In the genomic region with DNA sequence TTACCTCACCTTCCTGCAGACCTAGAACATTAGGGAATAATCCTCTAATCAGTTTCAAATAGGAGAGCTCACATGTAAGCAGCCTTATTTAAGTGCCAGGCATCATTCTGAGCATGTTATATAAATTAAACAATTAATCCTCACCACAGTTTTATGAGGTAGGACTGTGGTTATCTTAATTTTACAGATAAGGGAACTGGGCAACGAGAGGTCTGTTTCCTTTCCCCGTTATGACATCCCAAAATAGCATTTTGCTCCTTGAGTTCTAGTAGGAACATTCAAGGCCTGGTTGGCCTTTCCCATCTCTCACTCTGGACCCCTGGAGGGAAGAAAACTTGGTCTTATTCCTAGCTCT, we compare ENCODE assay signal across 12 cellular contexts. TPM values are rescaled to one million over a fixed set of nuclear protein-coding genes. Genes with fewer than 3 reads are reported as not detected.
DNase-seq lines count a peak whose midpoint lies in the region; ATAC-seq and TF ChIP-seq lines count a peak whose summit lies in the region.
"Had no signal": no experiment of that assay in that cellular context is flagged by ENCODE, and none has a peak within 500 bp of the region (broad histone marks: within the 10 kb centered on the region; RNA-seq: fewer than 3 reads in every experiment).

No MANE protein-coding gene starts in this region.

- no peaks in the 10 kb centered on the region for H3K27me3 Mint-ChIP-seq in activated CD4-positive, alpha-beta T cell treated with anti-CD3 and anti-CD28 coated beads for 36 hours
- H3K27me3 Mint-ChIP-seq in activated B cell treated with CpG ODN at 0.5 μM for 24 hours = no peaks in the 10 kb centered on the region

- POLR2A ChIA-PET in activated CD4-positive, alpha-beta T cell treated with anti-CD3 and anti-CD28 coated beads for 36 hours (lab: Charles Lee) = no interaction called here
- POLR2A ChIA-PET in activated B cell treated with CpG ODN at 0.5 μM for 24 hours (lab: Charles Lee) = no interaction called here

- H3K36me3 Mint-ChIP-seq in activated CD4-positive, alpha-beta T cell treated with anti-CD3 and anti-CD28 coated beads for 36 hours (ENCODE audit: low read depth) = no peaks in the 10 kb centered on the region
- no peaks in the 10 kb centered on the region for H3K36me3 Mint-ChIP-seq in activated B cell treated with CpG ODN at 0.5 μM for 24 hours (ENCODE audit: low read depth)

- H2AK5ac ChIP-seq in mesendoderm (ENCODE audit: low read length) = no peak overlapping the region

- H4K8ac ChIP-seq in mesendoderm (ENCODE audit: low read depth, low read length) = no peak overlapping the region

- intact Hi-C loops in activated CD4-positive, alpha-beta T cell treated with anti-CD3 and anti-CD28 coated beads for 36 hours (cut with DNase I, micrococcal nuclease) = loop anchor here (1.0 to 5.0 kb wide), 7 partner anchors 66 to 1098 kb away; partner anchors contain the start of genes HACD4 (in 2 of the 2) and MLLT3 (in 1 of the 2)
- intact Hi-C loops in activated B cell treated with CpG ODN at 0.5 μM for 24 hours (cut with micrococcal nuclease) = loop anchor here (2.0 to 5.0 kb wide), 2 partner anchors 66 to 475 kb away; partner anchors contain the start of genes HACD4 and MLLT3
- intact Hi-C loops in left ventricle myocardium inferior (cut with micrococcal nuclease) = no loop called here
- intact Hi-C loops in stomach (cut with DNase I; ENCODE audit: low total_unique reads) = no loop called here

- no peak overlapping the region for H3K23ac ChIP-seq in mesendoderm (ENCODE audit: low read length)

- H3K9ac ChIP-seq in mesendoderm (ENCODE audit: low read length) = no peak overlapping the region

- H3K4me2 ChIP-seq in mesendoderm (ENCODE audit: low read length) = no peak overlapping the region

- H3K27me3 ChIP-seq in left ventricle myocardium inferior (ENCODE audit: low read depth) (no peaks in the 10 kb centered on the region), stomach (no peaks in the 10 kb centered on the region), mesendoderm (ENCODE audit: insufficient read depth, low read length, poor library complexity) (no peaks in the 10 kb centered on the region)
- H3K27me3 ChIP-seq: SJSA1 had no signal

- H3K27ac ChIP-seq in left ventricle myocardium inferior (replicated peaks) = peak overlapping the region; percentile 74
- H3K27ac ChIP-seq in stomach = peak overlapping the region in 3 of 5 donors; percentile 34 to 71 (median 38)
- no peak overlapping the region for H3K27ac ChIP-seq in mesendoderm (ENCODE audit: low read depth, low read length)
- H3K27ac ChIP-seq: SJSA1 had no signal

- DNase-seq in activated CD4-positive, alpha-beta T cell treated with anti-CD3 and anti-CD28 coated beads for 36 hours = no peak
- DNase-seq in activated CD4-positive, alpha-beta T cell treated with anti-CD3 and anti-CD28 coated beads, Interleukin-2, amount 50 U/mL, for 4 hours = no peak
- DNase-seq in activated B cell treated with CpG ODN at 0.5 μM for 24 hours (no peak), left ventricle myocardium inferior (no peak), stomach (no peak), kidney glomerular epithelial cell (lab: John Stamatoyannopoulos, UW) (no peak), mesendoderm (no peak)
- DNase-seq: ACHN had no signal

- peak overlapping the region; percentile 87 for H3K27ac Mint-ChIP-seq in activated CD4-positive, alpha-beta T cell treated with anti-CD3 and anti-CD28 coated beads for 36 hours
- peak overlapping the region; percentile 42 for H3K27ac Mint-ChIP-seq in activated B cell treated with CpG ODN at 0.5 μM for 24 hours

- no peak for ATAC-seq in activated CD4-positive, alpha-beta T cell treated with anti-CD3 and anti-CD28 coated beads for 36 hours
- ATAC-seq in activated B cell treated with CpG ODN at 0.5 μM for 24 hours (ENCODE audit: low read depth) (no peak), HG03565 (IDR thresholded peaks at IDR 0.05; ENCODE audit: unreplicated experiment) (no peak)

- H2BK120ac ChIP-seq in mesendoderm (ENCODE audit: low read depth, low read length) = no peak overlapping the region

- no peaks in the 10 kb centered on the region for H3K79me2 ChIP-seq in mesendoderm (ENCODE audit: control insufficient read depth, insufficient read depth, low read length)

- WGBS in stomach, 5 donors = 18 to 35% (median 22%) methylated on average over 2 of the region's 2 CpGs
- no CpG with 5 or more reads among the region's 2 CpGs for WGBS in mesendoderm (ENCODE audit: extremely low coverage, insufficient coverage, low lambda C conversion rate)

- H3K4me1 ChIP-seq in left ventricle myocardium inferior = peaks cover 18% of the 10 kb centered on the region
- peaks cover 4 to 18% (median 13%) of the 10 kb centered on the region in 4 donors for H3K4me1 ChIP-seq in stomach
- no peaks in the 10 kb centered on the region for H3K4me1 ChIP-seq in mesendoderm (ENCODE audit: control insufficient read depth, low read depth, low read length)

- H3K9me3 ChIP-seq in left ventricle myocardium inferior (replicated peaks) (no peaks in the 10 kb centered on the region), stomach (no peaks in the 10 kb centered on the region)
- H3K9me3 ChIP-seq: SJSA1 had no signal

- H3K18ac ChIP-seq in mesendoderm (ENCODE audit: low read length) = no peak overlapping the region

- no peak for TF ChIP-seq EP300 in stomach (IDR thresholded peaks at IDR 0.05)

- no peak overlapping the region for H3K4ac ChIP-seq in mesendoderm (ENCODE audit: low read depth, low read length)

- H3K4me3 ChIP-seq in left ventricle myocardium inferior = peak overlapping the region; percentile 56
- H3K4me3 ChIP-seq in stomach = peak overlapping the region in 1 of 4 donors; percentile 23
- no peak overlapping the region for H3K4me3 ChIP-seq in mesendoderm (ENCODE audit: low read length)
- H3K4me3 ChIP-seq: SJSA1 had no signal

- no peak for TF ChIP-seq CTCF in activated B cell treated with CpG ODN at 0.5 μM for 24 hours (IDR thresholded peaks at IDR 0.05)
- no peak for TF ChIP-seq CTCF in left ventricle myocardium inferior (IDR thresholded peaks at IDR 0.05; ENCODE audit: borderline replicate concordance)
- no peak for TF ChIP-seq CTCF in stomach (IDR thresholded peaks at IDR 0.05)

- no peak overlapping the region for H2BK15ac ChIP-seq in mesendoderm (replicated peaks; ENCODE audit: low read depth)

- CTCF ChIA-PET in activated CD4-positive, alpha-beta T cell treated with anti-CD3 and anti-CD28 coated beads for 36 hours (lab: Charles Lee) = interaction anchor here (1.1 to 1.9 kb wide), 5 partner anchors 8 to 472 kb away, joined by 3 to 13 read pairs (median 5); partner anchors contain the start of gene IFNB1
- CTCF ChIA-PET in activated B cell treated with CpG ODN at 0.5 μM for 24 hours (lab: Charles Lee) = interaction anchor here (1.5 kb wide), 1 partner anchor 14 kb away, joined by 9 read pairs; no protein-coding TSS in a partner anchor

- peaks cover 28% of the 10 kb centered on the region for H3K4me1 Mint-ChIP-seq in activated CD4-positive, alpha-beta T cell treated with anti-CD3 and anti-CD28 coated beads for 36 hours
- H3K4me1 Mint-ChIP-seq in activated B cell treated with CpG ODN at 0.5 μM for 24 hours = peaks cover 31% of the 10 kb centered on the region

- H3K36me3 ChIP-seq in left ventricle myocardium inferior = no peaks in the 10 kb centered on the region
- H3K36me3 ChIP-seq in stomach = no peaks in the 10 kb centered on the region
- no peaks in the 10 kb centered on the region for H3K36me3 ChIP-seq in mesendoderm (ENCODE audit: control insufficient read depth, insufficient read depth, low read length)
- H3K36me3 ChIP-seq: SJSA1 had no signal

- no peak overlapping the region for H3K56ac ChIP-seq in mesendoderm (ENCODE audit: low read length)

- no peak for TF ChIP-seq POLR2A in stomach (IDR thresholded peaks at IDR 0.05)

- H4K5ac ChIP-seq in mesendoderm (ENCODE audit: low read length) = no peak overlapping the region

- H3K9me3 Mint-ChIP-seq in activated CD4-positive, alpha-beta T cell treated with anti-CD3 and anti-CD28 coated beads for 36 hours (ENCODE audit: low read depth) = no peaks in the 10 kb centered on the region
- H3K9me3 Mint-ChIP-seq in activated B cell treated with CpG ODN at 0.5 μM for 24 hours = no peaks in the 10 kb centered on the region

- H2BK5ac ChIP-seq in mesendoderm (ENCODE audit: low read length) = no peak overlapping the region

- H3K79me1 ChIP-seq in mesendoderm (ENCODE audit: low read length) = no peaks in the 10 kb centered on the region

- peak overlapping the region; percentile 58 for H3K4me3 Mint-ChIP-seq in activated CD4-positive, alpha-beta T cell treated with anti-CD3 and anti-CD28 coated beads for 36 hours
- peak overlapping the region; percentile 61 for H3K4me3 Mint-ChIP-seq in activated B cell treated with CpG ODN at 0.5 μM for 24 hours

RNA-seq across cellular contexts. Expression of gene IFNB1, which starts 19.1 kb away (rescaled TPM):
- 1 to 10 TPM; 1.4 to 2.2 TPM for total RNA-seq in activated CD4-positive, alpha-beta T cell treated with anti-CD3 and anti-CD28 coated beads for 36 hours
- total RNA-seq in activated B cell treated with CpG ODN at 0.5 μM for 24 hours (not detected in 2 replicates), left ventricle myocardium inferior (not detected), stomach (not detected)
- polyA plus RNA-seq in stomach = not detected
- polyA plus RNA-seq in mesendoderm (2013, experiment 1 of 2) = not detected
- not detected for polyA plus RNA-seq in mesendoderm (2013, experiment 2 of 2)
- total RNA-seq: liver, SJSA1, ureter had no signal
- polyA plus RNA-seq: liver had no signal

RNA-seq across cellular contexts. Expression of gene IFNW1, which starts 44.8 kb away (rescaled TPM):
- not detected for total RNA-seq in activated CD4-positive, alpha-beta T cell treated with anti-CD3 and anti-CD28 coated beads for 36 hours
- total RNA-seq in activated B cell treated with CpG ODN at 0.5 μM for 24 hours (not detected in 2 replicates), left ventricle myocardium inferior (not detected), stomach (not detected)
- polyA plus RNA-seq in stomach = not detected
- not detected for polyA plus RNA-seq in mesendoderm (2013, experiment 1 of 2)
- not detected for polyA plus RNA-seq in mesendoderm (2013, experiment 2 of 2)
- total RNA-seq: liver, SJSA1, ureter had no signal
- polyA plus RNA-seq: liver had no signal

Comparison
In these comparisons a context has a peak if more than half of its experiments do, and no peak if none do; other contexts are left out.
1. intact Hi-C loops: an anchor here in activated CD4-positive, alpha-beta T cell treated with anti-CD3 and anti-CD28 coated beads for 36 hours (1.0 to 5.0 kb wide) and activated B cell treated with CpG ODN at 0.5 μM for 24 hours (2.0 to 5.0 kb wide); none called in left ventricle myocardium inferior and stomach.